15 cellular contexts compared by ENCODE assay signal in genomic region chr12:39490500-39491276, GRCh38. TPM values are rescaled to one million over a fixed set of nuclear protein-coding genes. Genes with fewer than 3 reads are reported as not detected.
DNase-seq lines count a peak whose midpoint lies in the region; ATAC-seq and TF ChIP-seq lines count a peak whose summit lies in the region.
"Had no signal": no experiment of that assay in that cellular context is flagged by ENCODE, and none has a peak within 500 bp of the region (broad histone marks: within the 10 kb centered on the region; RNA-seq: fewer than 3 reads in every experiment).

No MANE protein-coding gene starts in this region.

- no peak for TF ChIP-seq POLR2A in testis (IDR thresholded peaks at IDR 0.05)

- H3K27me3 ChIP-seq in testis, result no peaks in the 10 kb centered on the region
- H3K27me3 ChIP-seq: right atrium auricular region had no signal

- H3K27ac ChIP-seq in testis, result no peak overlapping the region
- H3K27ac ChIP-seq: right atrium auricular region had no signal

- H3K9me3 Mint-ChIP-seq in stimulated activated naive B cell treated with anti-CD40 and anti-IgM and Interleukin-4, amounts not matched to agents 10 μg/mL and 1 μg/mL and 100 μg/mL, for 72 hours, result peaks cover 0 to 3% of the 10 kb centered on the region in 2 donors

- no peak overlapping the region for H3K27ac Mint-ChIP-seq in stimulated activated naive B cell treated with anti-CD40 and anti-IgM and Interleukin-4, amounts not matched to agents 10 μg/mL and 1 μg/mL and 100 μg/mL, for 72 hours
- H3K27ac Mint-ChIP-seq: CD4-positive, alpha-beta T cell; IgD-negative memory B cell had no signal

- H3K4me3 ChIP-seq in epithelial cell of proximal tubule (ENCODE audit: low read depth, low read length), result no peak overlapping the region
- H3K4me3 ChIP-seq in testis, result no peak overlapping the region
- H3K4me3 ChIP-seq: right atrium auricular region had no signal

- no peaks in the 10 kb centered on the region for H3K36me3 Mint-ChIP-seq in stimulated activated naive B cell treated with anti-CD40 and anti-IgM and Interleukin-4, amounts not matched to agents 10 μg/mL and 1 μg/mL and 100 μg/mL, for 72 hours
- H3K36me3 Mint-ChIP-seq: IgD-negative memory B cell had no signal

- no peak for TF ChIP-seq CTCF in epithelial cell of proximal tubule (conservative IDR thresholded peaks at IDR 0.05; ENCODE audit: low read depth, low read length)
- TF ChIP-seq CTCF in omental fat pad (IDR thresholded peaks at IDR 0.05), result no peak
- no peak for TF ChIP-seq CTCF in testis (IDR thresholded peaks at IDR 0.05)

- H3K4me1 Mint-ChIP-seq in stimulated activated naive B cell treated with anti-CD40 and anti-IgM and Interleukin-4, amounts not matched to agents 10 μg/mL and 1 μg/mL and 100 μg/mL, for 72 hours, result no peaks in the 10 kb centered on the region
- H3K4me1 Mint-ChIP-seq: IgD-negative memory B cell had no signal

- H3K4me1 ChIP-seq in testis, result no peaks in the 10 kb centered on the region
- H3K4me1 ChIP-seq: right atrium auricular region had no signal

- H3K36me3 ChIP-seq in testis (ENCODE audit: low read depth, missing control alignments), result no peaks in the 10 kb centered on the region
- H3K36me3 ChIP-seq: right atrium auricular region had no signal

- no peak overlapping the region for H3K4me3 Mint-ChIP-seq in stimulated activated naive B cell treated with anti-CD40 and anti-IgM and Interleukin-4, amounts not matched to agents 10 μg/mL and 1 μg/mL and 100 μg/mL, for 72 hours
- H3K4me3 Mint-ChIP-seq: CD4-positive, alpha-beta T cell; IgD-negative memory B cell had no signal

- intact Hi-C loops in testis (cut with DNase I; ENCODE audit: low total_unique reads), result no loop called here

- DNase-seq in EH (ENCODE audit: low read depth), result peak; percentile 8
- DNase-seq in OCI-M1 (lab: John Stamatoyannopoulos, UW), result peak; percentile 30
- DNase-seq in epithelial cell of proximal tubule (ENCODE audit: low read depth), result peak; percentile 84
- no peak for DNase-seq in omental fat pad (ENCODE audit: low spot score)
- no peak for DNase-seq in testis
- DNase-seq in stimulated activated naive B cell treated with anti-CD40 and anti-IgM and Interleukin-4, amounts not matched to agents 10 μg/mL and 1 μg/mL and 100 μg/mL, for 72 hours, result no peak
- DNase-seq in NCI-H2107 (lab: John Stamatoyannopoulos, UW), result no peak
- DNase-seq in amygdala (lab: John Stamatoyannopoulos, UW), result no peak
- DNase-seq: activated gamma-delta T cell; CD4-positive, alpha-beta T cell; islet precursor cell; NCI-H1417 treated with DMSO at 0.1 percent for 48 hours; NCI-H526 treated with DMSO at 0.1 percent for 48 hours had no signal

- WGBS in testis, 2 donors, result 70 to 72% methylated on average over 1 of the region's 1 CpG

- H3K9me3 ChIP-seq in testis, result no peaks in the 10 kb centered on the region
- H3K9me3 ChIP-seq: right atrium auricular region had no signal

- peak; percentile 97 for ATAC-seq in omental fat pad (ENCODE audit: low FRiP score)
- ATAC-seq in stimulated activated naive B cell treated with anti-CD40 and anti-IgM and Interleukin-4, amounts not matched to agents 10 μg/mL and 1 μg/mL and 100 μg/mL, for 72 hours (replicated peaks), result no peak

- H3K27me3 Mint-ChIP-seq in stimulated activated naive B cell treated with anti-CD40 and anti-IgM and Interleukin-4, amounts not matched to agents 10 μg/mL and 1 μg/mL and 100 μg/mL, for 72 hours, result no peaks in the 10 kb centered on the region
- H3K27me3 Mint-ChIP-seq: CD4-positive, alpha-beta T cell; IgD-negative memory B cell had no signal

RNA-seq across cellular contexts. Expression of gene KIF21A, which starts 47.8 kb away (rescaled TPM):
- 14.5 and 20.5 TPM in 2 replicates for total RNA-seq in epithelial cell of proximal tubule
- total RNA-seq in omental fat pad, result 10 to 100 TPM; 22.5 to 65.5 (median 33.5) TPM
- 10 to 100 TPM; 70.2 to 89.2 TPM for total RNA-seq in testis
- polyA plus RNA-seq in testis (ENCODE audit: insufficient read depth, low read depth, low replicate concordance), result 13.3 TPM

Comparison
In these comparisons a context has a peak if more than half of its experiments do, and no peak if none do; other contexts are left out.
1. DNase-seq: peak in EH (single experiment), OCI-M1 (single experiment) and epithelial cell of proximal tubule (single experiment); none in omental fat pad (single experiment), testis (single experiment), stimulated activated naive B cell treated with anti-CD40 and anti-IgM and Interleukin-4, amounts not matched to agents 10 μg/mL and 1 μg/mL and 100 μg/mL, for 72 hours (single experiment), NCI-H2107 (single experiment) and amygdala (0 of 56).